ENCODE assay signal across 27 cellular contexts in genomic region chrX:118553042-118553714, GRCh38. TPM values are rescaled to one million over a fixed set of nuclear protein-coding genes. Genes with fewer than 3 reads are reported as not detected.
DNase-seq lines count a peak whose midpoint lies in the region; ATAC-seq and TF ChIP-seq lines count a peak whose summit lies in the region.
"Had no signal": no experiment of that assay in that cellular context is flagged by ENCODE, and none has a peak within 500 bp of the region (broad histone marks: within the 10 kb centered on the region; RNA-seq: fewer than 3 reads in every experiment).

No MANE protein-coding gene starts in this region.

- H3K9me3 Mint-ChIP-seq in activated CD4-positive, alpha-beta T cell treated with anti-CD3 and anti-CD28 coated beads for 36 hours (ENCODE audit: low read depth): no peaks in the 10 kb centered on the region
- no peaks in the 10 kb centered on the region for H3K9me3 Mint-ChIP-seq in T-cell
- H3K9me3 Mint-ChIP-seq: activated naive CD4-positive, alpha-beta T cell treated with anti-CD3 and anti-CD28 coated beads for 36 hours; activated T-helper 1 cell treated with anti-CD3 and anti-CD28 coated beads, Interleukin-12 subunit alpha, Interleukin-12 subunit beta, Interleukin-2, Interleukin-4 antibody, amounts not matched to agents 30 ng/mL and 10 ng/mL and 1 ng/mL, durations not matched to agents 14 hours and 24 hours and 36 hours; WTC11 had no signal

- H3K4me1 Mint-ChIP-seq in activated CD4-positive, alpha-beta T cell treated with anti-CD3 and anti-CD28 coated beads for 36 hours: peaks cover 35% of the 10 kb centered on the region
- peaks cover 9 to 28% (median 16%) of the 10 kb centered on the region in 3 donors for H3K4me1 Mint-ChIP-seq in T-cell
- H3K4me1 Mint-ChIP-seq: H9, WTC11 had no signal

- no peaks in the 10 kb centered on the region for H3K27me3 Mint-ChIP-seq in activated CD4-positive, alpha-beta T cell treated with anti-CD3 and anti-CD28 coated beads for 36 hours
- H3K27me3 Mint-ChIP-seq in T-cell: peaks cover 0 to 7% of the 10 kb centered on the region in 2 donors

- intact Hi-C loops in activated CD4-positive, alpha-beta T cell treated with anti-CD3 and anti-CD28 coated beads for 36 hours (cut with DNase I, micrococcal nuclease): no loop called here
- intact Hi-C loops in right cardiac atrium (cut with DNase I): no loop called here

- H3K9me3 ChIP-seq in SJCRH30 (replicated peaks) (no peaks in the 10 kb centered on the region), right cardiac atrium (ENCODE audit: control insufficient read depth, low read length) (no peaks in the 10 kb centered on the region)
- H3K9me3 ChIP-seq: breast epithelium, gastrocnemius medialis, MG63, neutrophil, psoas muscle, testis had no signal

- H3K4me1 ChIP-seq in SJCRH30 (peaks cover 26% of the 10 kb centered on the region), right cardiac atrium (ENCODE audit: control insufficient read depth, insufficient read depth, low read length) (no peaks in the 10 kb centered on the region)
- H3K4me1 ChIP-seq: breast epithelium, gastrocnemius medialis, psoas muscle, testis had no signal

- no peak for TF ChIP-seq CTCF in fibroblast of the aortic adventitia (IDR thresholded peaks at IDR 0.05; ENCODE audit: insufficient read depth, low read length)

- H3K27me3 ChIP-seq in SJCRH30 (no peaks in the 10 kb centered on the region), right cardiac atrium (ENCODE audit: control insufficient read depth, insufficient read depth) (no peaks in the 10 kb centered on the region)
- H3K27me3 ChIP-seq: gastrocnemius medialis, MG63, neutrophil, testis had no signal

- H3K27ac Mint-ChIP-seq in activated CD4-positive, alpha-beta T cell treated with anti-CD3 and anti-CD28 coated beads for 36 hours: peak overlapping the region; percentile 31
- H3K27ac Mint-ChIP-seq in T-cell: peak overlapping the region; percentile 34 to 39
- H3K27ac Mint-ChIP-seq: activated naive CD4-positive, alpha-beta T cell treated with anti-CD3 and anti-CD28 coated beads for 36 hours; activated T-helper 1 cell treated with anti-CD3 and anti-CD28 coated beads, Interleukin-12 subunit alpha, Interleukin-12 subunit beta, Interleukin-2, Interleukin-4 antibody, amounts not matched to agents 30 ng/mL and 10 ng/mL and 1 ng/mL, durations not matched to agents 14 hours and 24 hours and 36 hours; H9; WTC11 had no signal

- ATAC-seq in activated CD4-positive, alpha-beta T cell treated with anti-CD3 and anti-CD28 coated beads for 36 hours: no peak
- ATAC-seq in T-cell (replicated peaks in 1 of 4): no peak
- no peak for ATAC-seq in right cardiac atrium
- ATAC-seq: gastrocnemius medialis, WTC11 had no signal

- no peaks in the 10 kb centered on the region for H3K36me3 ChIP-seq in SJCRH30
- H3K36me3 ChIP-seq: breast epithelium, gastrocnemius medialis, MG63 had no signal

- H3K4me3 Mint-ChIP-seq in activated CD4-positive, alpha-beta T cell treated with anti-CD3 and anti-CD28 coated beads for 36 hours: no peak overlapping the region
- no peak overlapping the region for H3K4me3 Mint-ChIP-seq in T-cell
- H3K4me3 Mint-ChIP-seq: activated naive CD4-positive, alpha-beta T cell treated with anti-CD3 and anti-CD28 coated beads for 36 hours; activated T-helper 1 cell treated with anti-CD3 and anti-CD28 coated beads, Interleukin-12 subunit alpha, Interleukin-12 subunit beta, Interleukin-2, Interleukin-4 antibody, amounts not matched to agents 30 ng/mL and 10 ng/mL and 1 ng/mL, durations not matched to agents 14 hours and 24 hours and 36 hours; H9; WTC11 had no signal

- DNase-seq in activated CD4-positive, alpha-beta T cell treated with anti-CD3 and anti-CD28 coated beads for 36 hours: no peak
- no peak for DNase-seq in activated CD4-positive, alpha-beta T cell treated with anti-CD3 and anti-CD28 coated beads, Interleukin-2, amount 50 U/mL, for 4 hours
- DNase-seq in T-cell (no peak), fibroblast of the aortic adventitia (ENCODE audit: low read depth) (peak; percentile 79), SJCRH30 (no peak), right cardiac atrium (no peak), RPMI8226 (no peak), C1 segment of cervical spinal cord (lab: John Stamatoyannopoulos, UW) (no peak)
- DNase-seq: 8988T; COR-L47; effector CD8-positive, alpha-beta T cell; GDM1; H9; NCI-H2081; NCI-H345; NCI-H748 treated with DMSO at 0.1 percent for 48 hours; psoas muscle; stimulated activated CD4-positive, alpha-beta T cell treated with anti-CD3 and anti-CD28 coated beads, Interleukin-15, amount 100 ng/mL, for 24 hours; stimulated activated naive CD8-positive, alpha-beta T cell treated with anti-CD3 and anti-CD28 coated beads, Interleukin-15, Interleukin-2, amounts not matched to agents 100 U/mL and 50 U/mL, for 24 hours had no signal

- no peak overlapping the region for H3K4me3 ChIP-seq in fibroblast of the aortic adventitia (ENCODE audit: low read depth, low read length)
- no peak overlapping the region for H3K4me3 ChIP-seq in SJCRH30
- no peak overlapping the region for H3K4me3 ChIP-seq in right cardiac atrium (ENCODE audit: low read length)
- H3K4me3 ChIP-seq: breast epithelium, gastrocnemius medialis, MG63, psoas muscle, testis had no signal

- POLR2A ChIA-PET in activated CD4-positive, alpha-beta T cell treated with anti-CD3 and anti-CD28 coated beads for 36 hours (lab: Charles Lee): no interaction called here
- POLR2A ChIA-PET in T-cell (lab: Charles Lee): no interaction called here

- CTCF ChIA-PET in activated CD4-positive, alpha-beta T cell treated with anti-CD3 and anti-CD28 coated beads for 36 hours (lab: Charles Lee): interaction anchor here (1.2 kb wide), 1 partner anchor 23 kb away, joined by 4 read pairs; no protein-coding TSS in a partner anchor
- CTCF ChIA-PET in T-cell (lab: Charles Lee): interaction anchor here in 1 of 2 donors (0.5 to 1.1 kb wide), 2 partner anchors 54 to 120 kb away, joined by 3 read pairs; no protein-coding TSS in a partner anchor

- H3K36me3 Mint-ChIP-seq in activated CD4-positive, alpha-beta T cell treated with anti-CD3 and anti-CD28 coated beads for 36 hours (ENCODE audit: low read depth): peaks cover 24% of the 10 kb centered on the region
- H3K36me3 Mint-ChIP-seq in T-cell: peaks cover 18% of the 10 kb centered on the region
- H3K36me3 Mint-ChIP-seq: WTC11 had no signal

- 23% methylated on average over 2 of the region's 2 CpGs for WGBS in right cardiac atrium

- H3K27ac ChIP-seq in SJCRH30 (no peak overlapping the region), right cardiac atrium (ENCODE audit: low read length) (no peak overlapping the region)
- H3K27ac ChIP-seq: breast epithelium, gastrocnemius medialis, psoas muscle, testis had no signal

RNA-seq across cellular contexts. Expression of gene DOCK11, which starts 57.6 kb away (rescaled TPM):
- 10 to 100 TPM; 37.2 to 47.3 TPM for total RNA-seq in activated CD4-positive, alpha-beta T cell treated with anti-CD3 and anti-CD28 coated beads for 36 hours
- 100 to 1,000 TPM in 2 of 5 donors, 10 to 100 TPM in 3; 90.7 to 102 (median 94.5) TPM for total RNA-seq in T-cell
- total RNA-seq in fibroblast of the aortic adventitia (ENCODE audit: low replicate concordance): 34.8 and 60.8 TPM in 2 replicates
- 17.3 and 18.0 TPM in 2 replicates for total RNA-seq in SJCRH30 (2014; rRNA removed; shearing (Covaris generic))
- 1 to 10 TPM; 3.3 to 8.5 (median 6.2) TPM for total RNA-seq in right cardiac atrium
- 3.5 TPM for polyA plus RNA-seq in right cardiac atrium
